In the genomic region with DNA sequence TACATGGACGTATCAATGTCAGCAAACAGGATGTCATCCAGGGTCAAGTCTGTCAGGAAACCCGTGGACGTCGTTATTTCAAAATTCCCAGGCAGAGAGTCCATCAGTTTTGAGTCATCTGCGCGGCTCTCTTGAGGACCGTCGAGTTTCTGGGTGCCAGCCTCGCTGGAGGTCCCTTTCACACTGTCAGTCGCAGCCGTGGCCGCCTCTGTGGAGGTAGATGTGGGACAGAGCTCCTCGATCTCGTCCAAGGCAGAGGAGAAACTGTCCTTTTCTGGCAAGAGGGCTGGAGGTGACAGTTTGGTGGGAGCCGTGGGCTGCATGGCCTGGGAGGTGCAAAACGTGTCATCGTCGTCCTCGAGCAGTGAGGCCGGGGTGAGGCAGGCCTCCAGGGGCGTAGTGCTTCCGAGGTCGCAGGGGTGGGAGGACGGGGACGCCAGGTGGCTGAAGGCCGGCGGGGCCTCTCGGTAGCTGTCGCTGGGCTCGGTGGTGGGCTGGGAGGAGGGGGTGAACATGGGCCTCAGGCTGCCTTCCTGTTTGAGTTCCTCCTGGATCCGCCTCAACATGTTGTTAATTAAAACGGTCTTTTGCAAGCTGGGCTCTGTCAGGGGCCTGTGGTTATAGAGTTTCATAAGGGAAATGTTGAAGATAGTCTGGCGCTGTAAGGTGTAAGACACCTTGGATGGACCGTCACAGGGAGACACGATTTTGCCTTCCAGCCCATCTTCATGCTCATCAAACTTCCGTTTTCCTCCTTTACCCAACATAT, we compare ENCODE assay signal across 8 cellular contexts. TPM values are rescaled to one million over a fixed set of nuclear protein-coding genes. Genes with fewer than 3 reads are reported as not detected.
DNase-seq lines count a peak whose midpoint lies in the region; ATAC-seq lines count a peak whose summit lies in the region.

No MANE protein-coding gene starts in this region.

- ATAC-seq in GM19438 (IDR thresholded peaks at IDR 0.05; ENCODE audit: low read depth, unreplicated experiment): peak; percentile 67
- ATAC-seq in HG03457 (IDR thresholded peaks at IDR 0.05; ENCODE audit: unreplicated experiment): peak; percentile 38
- ATAC-seq in central memory CD8-positive, alpha-beta T cell (replicated peaks; ENCODE audit: extremely low read depth, poor library complexity, severe bottlenecking): peak; percentile 50

- peak overlapping the region in 6 of 7 donors; percentile 52 to 76 (median 67) for H3K4me3 Mint-ChIP-seq in CD8-positive, alpha-beta memory T cell
- H3K4me3 Mint-ChIP-seq in central memory CD8-positive, alpha-beta T cell: peak overlapping the region; percentile 7

- H3K27ac ChIP-seq in CD8-positive, alpha-beta memory T cell (ENCODE audit: low read depth, low read length): no peak overlapping the region

- H3K4me1 Mint-ChIP-seq in CD8-positive, alpha-beta memory T cell: peaks cover 46 to 59% (median 54%) of the 10 kb centered on the region in 3 donors
- peaks cover 42% of the 10 kb centered on the region for H3K4me1 Mint-ChIP-seq in central memory CD8-positive, alpha-beta T cell

- CTCF ChIA-PET in CD8-positive, alpha-beta memory T cell (lab: Charles Lee): interaction anchor here (0.9 to 4.9 kb wide), 6 partner anchors 8 to 196 kb away, joined by 3 to 17 read pairs (median 4); a partner anchor contains a TSS

- no peak for DNase-seq in CD8-positive, alpha-beta memory T cell
- no peak for DNase-seq in central memory CD8-positive, alpha-beta T cell (ENCODE audit: low spot score in 2 of 2)
- DNase-seq in DMS153 (lab: John Stamatoyannopoulos, UW) (no peak), kidney tubule cell (ENCODE audit: low spot score) (no peak), NCI-H2227 (lab: John Stamatoyannopoulos, UW; ENCODE audit: unreplicated experiment) (no peak), ACHN (no peak)

- H3K27ac Mint-ChIP-seq in CD8-positive, alpha-beta memory T cell: peak overlapping the region; percentile 21 to 95 (median 88)
- H3K27ac Mint-ChIP-seq in central memory CD8-positive, alpha-beta T cell (ENCODE audit: low read depth): peak overlapping the region; percentile 61

- in situ Hi-C loops in ACHN (cut with HindIII; ENCODE audit: low pct_ligation_motif_present, low pct_unique_long_range_greater_than_20kb, low sequenced_read_pairs): no loop called here

- H3K27me3 Mint-ChIP-seq in CD8-positive, alpha-beta memory T cell: no peaks in the 10 kb centered on the region
- H3K27me3 Mint-ChIP-seq in central memory CD8-positive, alpha-beta T cell: no peaks in the 10 kb centered on the region

- POLR2A ChIA-PET in CD8-positive, alpha-beta memory T cell (lab: Charles Lee): interaction anchor here (0.8 to 1.2 kb wide), 2 partner anchors 9 to 17 kb away, joined by 4 to 5 read pairs; a partner anchor contains a TSS

- H3K4me1 ChIP-seq in CD8-positive, alpha-beta memory T cell (ENCODE audit: insufficient read depth, low read length): peaks cover 49% of the 10 kb centered on the region

- peaks cover 24% of the 10 kb centered on the region for H3K36me3 ChIP-seq in CD8-positive, alpha-beta memory T cell (ENCODE audit: insufficient read depth, low read length)

- H3K36me3 Mint-ChIP-seq in CD8-positive, alpha-beta memory T cell: peaks cover 3 to 47% (median 8%) of the 10 kb centered on the region in 3 donors
- peaks cover 19% of the 10 kb centered on the region for H3K36me3 Mint-ChIP-seq in central memory CD8-positive, alpha-beta T cell (ENCODE audit: insufficient read depth)

- H3K9me3 ChIP-seq in CD8-positive, alpha-beta memory T cell (ENCODE audit: low read length): no peaks in the 10 kb centered on the region

- no peak overlapping the region for H3K4me3 ChIP-seq in CD8-positive, alpha-beta memory T cell (ENCODE audit: low read length)

- no peaks in the 10 kb centered on the region for H3K9me3 Mint-ChIP-seq in CD8-positive, alpha-beta memory T cell
- no peaks in the 10 kb centered on the region for H3K9me3 Mint-ChIP-seq in central memory CD8-positive, alpha-beta T cell

- H3K27me3 ChIP-seq in CD8-positive, alpha-beta memory T cell (ENCODE audit: insufficient read depth, low read length, poor library complexity, severe bottlenecking): no peaks in the 10 kb centered on the region

RNA-seq across cellular contexts. Expression of a gene that starts 17.4 kb away (rescaled TPM):
- total RNA-seq in CD8-positive, alpha-beta memory T cell: 10 to 100 TPM; 20.6 to 21.4 TPM
- 6.3 TPM for polyA plus RNA-seq in CD8-positive, alpha-beta memory T cell
